In the genomic region with DNA sequence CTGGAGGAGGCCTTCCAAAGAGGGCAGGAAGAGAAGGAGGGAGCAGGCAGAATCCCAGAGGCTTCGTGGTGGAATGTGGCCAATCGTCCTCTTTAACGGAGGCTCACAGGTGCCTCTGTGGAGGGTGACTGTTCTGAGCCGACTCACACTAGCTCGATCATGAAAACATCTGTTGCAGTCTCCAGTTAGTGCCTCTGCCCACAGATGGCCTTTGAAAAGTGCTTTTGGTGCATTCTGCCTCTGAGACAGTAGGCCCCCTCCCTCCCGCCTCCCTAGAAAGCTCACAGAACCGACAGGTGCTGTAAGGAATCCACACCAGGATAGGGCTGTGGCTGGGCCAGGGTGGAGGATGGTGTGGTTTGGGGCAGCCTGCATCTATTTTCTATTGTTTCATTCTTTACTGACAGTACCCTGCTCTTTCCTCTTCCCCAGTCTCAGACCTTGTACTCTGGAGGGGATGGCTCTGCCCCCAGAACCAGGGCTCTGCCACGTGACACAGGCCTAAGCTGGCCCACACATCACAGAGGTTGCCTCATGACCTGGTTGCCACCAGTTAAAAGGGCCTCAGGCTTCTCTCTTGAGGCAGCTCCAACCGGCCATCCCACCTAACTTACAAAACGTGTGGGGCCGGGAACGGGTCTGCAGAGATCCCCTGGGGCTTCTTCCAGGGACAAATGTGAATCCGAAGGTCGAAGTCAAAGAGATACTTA, we compare ENCODE assay signal across 1 cellular context.
TF ChIP-seq lines count a peak whose summit lies in the region.

No MANE protein-coding gene starts in this region.

TF ChIP-seq in IMR-90, 13 proteins besides CTCF, POLR2A, EP300 and RAD21 (continued from another document):
- no peak for TF ChIP-seq RCOR1 (IDR thresholded peaks at IDR 0.05; ENCODE audit: insufficient replicate concordance, low read length)
- TF ChIP-seq FOS (IDR thresholded peaks at IDR 0.05; ENCODE audit: low read depth, low read length), result no peak
- TF ChIP-seq BHLHE40 (IDR thresholded peaks at IDR 0.05; ENCODE audit: low read depth, low read length), result no peak
- no peak for TF ChIP-seq NFE2L2 (IDR thresholded peaks at IDR 0.05; ENCODE audit: low read depth, low read length)
- TF ChIP-seq, protein P1, sequence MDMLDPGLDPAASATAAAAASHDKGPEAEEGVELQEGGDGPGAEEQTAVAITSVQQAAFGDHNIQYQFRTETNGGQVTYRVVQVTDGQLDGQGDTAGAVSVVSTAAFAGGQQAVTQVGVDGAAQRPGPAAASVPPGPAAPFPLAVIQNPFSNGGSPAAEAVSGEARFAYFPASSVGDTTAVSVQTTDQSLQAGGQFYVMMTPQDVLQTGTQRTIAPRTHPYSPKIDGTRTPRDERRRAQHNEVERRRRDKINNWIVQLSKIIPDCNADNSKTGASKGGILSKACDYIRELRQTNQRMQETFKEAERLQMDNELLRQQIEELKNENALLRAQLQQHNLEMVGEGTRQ (IDR thresholded peaks at IDR 0.05; ENCODE audit: low read depth, low read length), result no peak
- no peak for TF ChIP-seq MAFK (IDR thresholded peaks at IDR 0.05; ENCODE audit: low read depth, low read length)
- TF ChIP-seq CHD1 (IDR thresholded peaks at IDR 0.05; ENCODE audit: low read depth, low read length), result no peak
- TF ChIP-seq MXI1 (IDR thresholded peaks at IDR 0.05; ENCODE audit: borderline replicate concordance, low read depth, low read length), result no peak
